Comparison of ENCODE assay signal across 10 cellular contexts in genomic region chr12:53383258-53383657, GRCh38. TPM values are rescaled to one million over a fixed set of nuclear protein-coding genes. Genes with fewer than 3 reads are reported as not detected.
A peak's percentile ranks its signal among the peaks of the same experiment; 100 is the strongest.
DNase-seq lines count a peak whose midpoint lies in the region; ATAC-seq and TF ChIP-seq lines count a peak whose summit lies in the region.
"Had no signal": no experiment of that assay in that cellular context is flagged by ENCODE, and none has a peak within 500 bp of the region (broad histone marks: within the 10 kb centered on the region; RNA-seq: fewer than 3 reads in every experiment).

No MANE protein-coding gene starts in this region.

- H3K79me2 ChIP-seq in hepatocyte: peaks cover 73% of the 10 kb centered on the region

- H3K36me3 Mint-ChIP-seq in T-helper 2 cell treated with Interferon-gamma antibody and Interleukin-4, amounts not matched to agents 5 μg/mL and 100 μg/mL, for 36 hours (ENCODE audit: low read depth): peaks cover 49% of the 10 kb centered on the region
- H3K36me3 Mint-ChIP-seq in activated CD4-positive, alpha-beta memory T cell treated with anti-CD3 and anti-CD28 coated beads for 36 hours: peaks cover 52% of the 10 kb centered on the region
- H3K36me3 Mint-ChIP-seq in stimulated activated effector memory CD8-positive, alpha-beta T cell treated with anti-CD3 and anti-CD28 coated beads, Interleukin-12 subunit alpha, Interleukin-12 subunit beta, amount 100 ng/mL, for 72 hours: peaks cover 79% of the 10 kb centered on the region

- H3K4me1 ChIP-seq in hepatocyte (ENCODE audit: insufficient read depth): peaks cover 63% of the 10 kb centered on the region

- peaks cover 47% of the 10 kb centered on the region for H4K20me1 ChIP-seq in hepatocyte (ENCODE audit: insufficient read depth, poor library complexity, severe bottlenecking)

- intact Hi-C loops in activated CD4-positive, alpha-beta memory T cell treated with anti-CD3 and anti-CD28 coated beads for 36 hours (cut with micrococcal nuclease): no loop called here

- peak overlapping the region; percentile 95 for H3K4me3 Mint-ChIP-seq in T-helper 2 cell treated with Interferon-gamma antibody and Interleukin-4, amounts not matched to agents 5 μg/mL and 100 μg/mL, for 36 hours
- peak overlapping the region; percentile 94 for H3K4me3 Mint-ChIP-seq in activated CD4-positive, alpha-beta memory T cell treated with anti-CD3 and anti-CD28 coated beads for 36 hours
- no peak overlapping the region for H3K4me3 Mint-ChIP-seq in stimulated activated effector memory CD8-positive, alpha-beta T cell treated with anti-CD3 and anti-CD28 coated beads, Interleukin-12 subunit alpha, Interleukin-12 subunit beta, amount 100 ng/mL, for 72 hours

- H3K4me3 ChIP-seq in hepatocyte: no peak overlapping the region

- CTCF ChIA-PET in activated CD4-positive, alpha-beta memory T cell treated with anti-CD3 and anti-CD28 coated beads for 36 hours (lab: Charles Lee): interaction anchor here (0.6 to 7.3 kb wide), 6 partner anchors 29 to 94 kb away, joined by 3 to 82 read pairs (median 8); partner anchors contain the start of gene AAAS

- H2AFZ ChIP-seq in hepatocyte: no peak overlapping the region

- no peaks in the 10 kb centered on the region for H3K9me3 ChIP-seq in hepatocyte (ENCODE audit: low read depth)

- no peaks in the 10 kb centered on the region for H3K27me3 Mint-ChIP-seq in T-helper 2 cell treated with Interferon-gamma antibody and Interleukin-4, amounts not matched to agents 5 μg/mL and 100 μg/mL, for 36 hours (ENCODE audit: low read depth)
- no peaks in the 10 kb centered on the region for H3K27me3 Mint-ChIP-seq in activated CD4-positive, alpha-beta memory T cell treated with anti-CD3 and anti-CD28 coated beads for 36 hours

- H3K9me3 Mint-ChIP-seq in T-helper 2 cell treated with Interferon-gamma antibody and Interleukin-4, amounts not matched to agents 5 μg/mL and 100 μg/mL, for 36 hours: no peaks in the 10 kb centered on the region
- no peaks in the 10 kb centered on the region for H3K9me3 Mint-ChIP-seq in activated CD4-positive, alpha-beta memory T cell treated with anti-CD3 and anti-CD28 coated beads for 36 hours
- H3K9me3 Mint-ChIP-seq in stimulated activated effector memory CD8-positive, alpha-beta T cell treated with anti-CD3 and anti-CD28 coated beads, Interleukin-12 subunit alpha, Interleukin-12 subunit beta, amount 100 ng/mL, for 72 hours: no peaks in the 10 kb centered on the region

- no peaks in the 10 kb centered on the region for H3K27me3 ChIP-seq in hepatocyte

- WGBS in hepatocyte (ENCODE audit: low lambda C conversion rate, missing lambda C conversion rate): 73% methylated on average over 2 of the region's 2 CpGs

- H3K9me2 ChIP-seq in hepatocyte (replicated peaks; ENCODE audit: insufficient read depth): no peaks in the 10 kb centered on the region

- H3K4me1 Mint-ChIP-seq in T-helper 2 cell treated with Interferon-gamma antibody and Interleukin-4, amounts not matched to agents 5 μg/mL and 100 μg/mL, for 36 hours (ENCODE audit: low read depth): peaks cover 41% of the 10 kb centered on the region
- H3K4me1 Mint-ChIP-seq in activated CD4-positive, alpha-beta memory T cell treated with anti-CD3 and anti-CD28 coated beads for 36 hours (ENCODE audit: low read depth): peaks cover 61% of the 10 kb centered on the region
- peaks cover 47% of the 10 kb centered on the region for H3K4me1 Mint-ChIP-seq in stimulated activated effector memory CD8-positive, alpha-beta T cell treated with anti-CD3 and anti-CD28 coated beads, Interleukin-12 subunit alpha, Interleukin-12 subunit beta, amount 100 ng/mL, for 72 hours

- H3K27ac Mint-ChIP-seq in T-helper 2 cell treated with Interferon-gamma antibody and Interleukin-4, amounts not matched to agents 5 μg/mL and 100 μg/mL, for 36 hours: peak overlapping the region; percentile 53
- H3K27ac Mint-ChIP-seq in activated CD4-positive, alpha-beta memory T cell treated with anti-CD3 and anti-CD28 coated beads for 36 hours: peak overlapping the region; percentile 97
- peak overlapping the region; percentile 54 for H3K27ac Mint-ChIP-seq in stimulated activated effector memory CD8-positive, alpha-beta T cell treated with anti-CD3 and anti-CD28 coated beads, Interleukin-12 subunit alpha, Interleukin-12 subunit beta, amount 100 ng/mL, for 72 hours

- DNase-seq in T-helper 2 cell treated with Interferon-gamma antibody and Interleukin-4, amounts not matched to agents 5 μg/mL and 100 μg/mL, for 36 hours (ENCODE audit: low spot score): no peak
- DNase-seq in T-helper 2 cell (no peak), hepatocyte (ENCODE audit: low spot score) (no peak)
- no peak for DNase-seq in activated CD4-positive, alpha-beta memory T cell treated with anti-CD3 and anti-CD28 coated beads for 36 hours
- DNase-seq in stimulated activated effector memory CD8-positive, alpha-beta T cell treated with anti-CD3 and anti-CD28 coated beads, Interleukin-12 subunit alpha, Interleukin-12 subunit beta, amount 100 ng/mL, for 72 hours (ENCODE audit: low spot score in 2 of 2): no peak
- DNase-seq: erythroblast had no signal

- peak overlapping the region; percentile 89 for H3K4me2 ChIP-seq in hepatocyte

- POLR2A ChIA-PET in activated CD4-positive, alpha-beta memory T cell treated with anti-CD3 and anti-CD28 coated beads for 36 hours (lab: Charles Lee): no interaction called here

- H3K27ac ChIP-seq in hepatocyte: no peak overlapping the region

- TF ChIP-seq CTCF in hepatocyte (IDR thresholded peaks at IDR 0.05; ENCODE audit: poor library complexity): no peak

- ATAC-seq in stimulated activated effector memory CD8-positive, alpha-beta T cell treated with anti-CD3 and anti-CD28 coated beads, Interleukin-12 subunit alpha, Interleukin-12 subunit beta, amount 100 ng/mL, for 72 hours: no peak
- ATAC-seq in HG03439 (IDR thresholded peaks at IDR 0.05; ENCODE audit: unreplicated experiment) (no peak), GM18870 (IDR thresholded peaks at IDR 0.05; ENCODE audit: unreplicated experiment) (no peak), HG03521 (IDR thresholded peaks at IDR 0.05; ENCODE audit: unreplicated experiment) (no peak)

- no peaks in the 10 kb centered on the region for H3K36me3 ChIP-seq in hepatocyte (replicated peaks; ENCODE audit: insufficient read depth, low read depth)

RNA-seq across cellular contexts. Expression of gene SP1, which starts 3.3 kb away (rescaled TPM):
- total RNA-seq in activated CD4-positive, alpha-beta memory T cell treated with anti-CD3 and anti-CD28 coated beads for 36 hours: 10 to 100 TPM; 66.1 to 72.8 TPM
- 48.0 and 53.3 TPM in 2 replicates for total RNA-seq in hepatocyte
- polyA plus RNA-seq in hepatocyte: 11.0 and 12.8 TPM in 2 replicates

RNA-seq across cellular contexts. Expression of gene AMHR2, which starts 40.4 kb away (rescaled TPM):
- not detected for total RNA-seq in activated CD4-positive, alpha-beta memory T cell treated with anti-CD3 and anti-CD28 coated beads for 36 hours
- total RNA-seq in hepatocyte: 6.4 and 13.9 TPM in 2 replicates
- 12.8 and 16.9 TPM in 2 replicates for polyA plus RNA-seq in hepatocyte
- total RNA-seq: T-helper 2 cell treated with Interferon-gamma antibody and Interleukin-4, amounts not matched to agents 100 ng/mL and 5 ng/mL, for 36 hours had no signal

RNA-seq across cellular contexts. Expression of gene SP7, which starts 47.1 kb away (rescaled TPM):
- not detected for total RNA-seq in activated CD4-positive, alpha-beta memory T cell treated with anti-CD3 and anti-CD28 coated beads for 36 hours
- total RNA-seq in hepatocyte: 0.20 TPM in 1 of 2 replicates, not detected in the other
- polyA plus RNA-seq in hepatocyte: 0.60 TPM in 1 of 2 replicates, not detected in the other
- total RNA-seq: T-helper 2 cell treated with Interferon-gamma antibody and Interleukin-4, amounts not matched to agents 100 ng/mL and 5 ng/mL, for 36 hours had no signal

RNA-seq across cellular contexts. Expression of gene PRR13, which starts 58.3 kb away (rescaled TPM):
- total RNA-seq in activated CD4-positive, alpha-beta memory T cell treated with anti-CD3 and anti-CD28 coated beads for 36 hours: 100 to 1,000 TPM; 218 to 221 TPM
- total RNA-seq in hepatocyte: 135 and 150 TPM in 2 replicates
- 457 and 458 TPM in 2 replicates for polyA plus RNA-seq in hepatocyte
